14 cellular contexts compared by ENCODE assay signal in the genomic region with DNA sequence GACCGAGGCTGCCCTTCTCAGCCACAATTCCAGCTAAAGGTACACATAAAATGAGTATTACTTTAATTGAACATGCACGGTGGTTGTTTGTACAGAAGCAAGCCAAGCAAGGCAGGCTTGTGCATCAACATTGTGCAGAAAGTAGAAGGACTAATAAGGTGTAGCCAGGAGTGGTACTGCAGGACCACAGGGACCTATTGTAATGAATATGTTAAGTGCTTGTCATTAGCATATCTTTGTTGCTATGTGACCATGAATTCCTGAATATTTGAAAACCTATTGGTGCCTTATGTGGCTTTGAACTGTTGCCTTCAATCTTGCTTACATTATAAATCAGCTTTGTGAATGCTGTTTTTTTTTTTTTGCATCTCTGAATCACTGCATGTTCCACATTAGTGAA.
DNase-seq lines count a peak whose midpoint lies in the region.
"Had no signal": no experiment of that assay in that cellular context is flagged by ENCODE, and none has a peak within 500 bp of the region (broad histone marks: within the 10 kb centered on the region; RNA-seq: fewer than 3 reads in every experiment).

No MANE protein-coding gene starts in this region.

- H3K79me2 ChIP-seq in mesendoderm (ENCODE audit: control insufficient read depth, insufficient read depth, low read length) = no peaks in the 10 kb centered on the region

- no peaks in the 10 kb centered on the region for H3K9me3 ChIP-seq in HUES48 (ENCODE audit: control insufficient read depth, insufficient read depth, low read length)
- H3K9me3 ChIP-seq: Caco-2 had no signal

- no peak overlapping the region for H2BK15ac ChIP-seq in mesendoderm (replicated peaks; ENCODE audit: low read depth)

- no peaks in the 10 kb centered on the region for H3K79me1 ChIP-seq in mesendoderm (ENCODE audit: low read length)

- no peak overlapping the region for H4K5ac ChIP-seq in mesendoderm (ENCODE audit: low read length)

- H3K36me3 ChIP-seq in HUES48 (ENCODE audit: control insufficient read depth, insufficient read depth, low read length) (no peaks in the 10 kb centered on the region), mesendoderm (ENCODE audit: control insufficient read depth, insufficient read depth, low read length) (no peaks in the 10 kb centered on the region)

- H3K4me2 ChIP-seq in mesendoderm (ENCODE audit: low read length) = no peak overlapping the region
- H3K4me2 ChIP-seq: KMS-11 had no signal

- H3K56ac ChIP-seq in mesendoderm (ENCODE audit: low read length) = no peak overlapping the region

- DNase-seq in NCI-H345 treated with DMSO at 0.1 percent for 48 hours (lab: John Stamatoyannopoulos, UW; ENCODE audit: unreplicated experiment) (peak; percentile 65), astrocyte of the hippocampus (ENCODE audit: low read depth, low spot score) (peak; percentile 29), mesendoderm (peak; percentile 37), NCI-H2196 treated with DMSO at 0.1 percent for 48 hours (lab: John Stamatoyannopoulos, UW; ENCODE audit: unreplicated experiment) (no peak), NCI-H1930 (lab: John Stamatoyannopoulos, UW) (no peak), NCI-H1105 treated with DMSO at 0.1 percent for 48 hours (lab: John Stamatoyannopoulos, UW) (no peak)
- DNase-seq: Caco-2, DND-41, NCI-H1048, NCI-H2171 treated with DMSO at 0.1 percent for 48 hours, RPMI8226, SIG-M5 had no signal

- H3K18ac ChIP-seq in mesendoderm (ENCODE audit: low read length) = no peak overlapping the region

- no peak overlapping the region for H2BK120ac ChIP-seq in mesendoderm (ENCODE audit: low read depth, low read length)

- H3K27ac ChIP-seq in HUES48 (ENCODE audit: low read depth, low read length) (peak overlapping the region; percentile 57), mesendoderm (ENCODE audit: low read depth, low read length) (no peak overlapping the region)
- H3K27ac ChIP-seq: KMS-11 had no signal

- no peak overlapping the region for H3K23ac ChIP-seq in mesendoderm (ENCODE audit: low read length)

- H4K8ac ChIP-seq in mesendoderm (ENCODE audit: low read depth, low read length) = no peak overlapping the region

- H3K27me3 ChIP-seq in HUES48 (ENCODE audit: control insufficient read depth, insufficient read depth, low read length) (no peaks in the 10 kb centered on the region), mesendoderm (ENCODE audit: insufficient read depth, low read length, poor library complexity) (no peaks in the 10 kb centered on the region)

- H3K4me3 ChIP-seq in HUES48 (ENCODE audit: low read depth, low read length) = 0 out of 2 replicates have a peak overlapping the region, but pooled peaks have one; percentile 5
- H3K4me3 ChIP-seq in mesendoderm (ENCODE audit: low read length) = no peak overlapping the region

- no CpG with 5 or more reads among the region's 2 CpGs for WGBS in mesendoderm (ENCODE audit: extremely low coverage, insufficient coverage, low lambda C conversion rate)

- peaks cover 33% of the 10 kb centered on the region for H3K4me1 ChIP-seq in HUES48 (ENCODE audit: control insufficient read depth, insufficient read depth, low read length)
- H3K4me1 ChIP-seq in mesendoderm (ENCODE audit: control insufficient read depth, low read depth, low read length) = peaks cover 5% of the 10 kb centered on the region
- H3K4me1 ChIP-seq: Caco-2 had no signal

- H2BK5ac ChIP-seq in mesendoderm (ENCODE audit: low read length) = no peak overlapping the region

- H3K9ac ChIP-seq in HUES48 (ENCODE audit: low read depth, low read length) = no peak overlapping the region
- H3K9ac ChIP-seq in mesendoderm (ENCODE audit: low read length) = no peak overlapping the region
- H3K9ac ChIP-seq: KMS-11 had no signal

- H2AK5ac ChIP-seq in mesendoderm (ENCODE audit: low read length) = no peak overlapping the region

- no peak overlapping the region for H3K4ac ChIP-seq in mesendoderm (ENCODE audit: low read depth, low read length)

Comparison
In these comparisons a context has a peak if more than half of its experiments do, and no peak if none do; other contexts are left out.
1. DNase-seq: peak in NCI-H345 treated with DMSO at 0.1 percent for 48 hours (single experiment), astrocyte of the hippocampus (single experiment) and mesendoderm (single experiment); none in NCI-H2196 treated with DMSO at 0.1 percent for 48 hours (single experiment), NCI-H1930 (0 of 2) and NCI-H1105 treated with DMSO at 0.1 percent for 48 hours (single experiment).